ENCODE assay signal across 22 cellular contexts in genomic region chr9:97741947-97742346, GRCh38. TPM values are rescaled to one million over a fixed set of nuclear protein-coding genes. Genes with fewer than 3 reads are reported as not detected.
A peak's percentile ranks its signal among the peaks of the same experiment; 100 is the strongest.
DNase-seq lines count a peak whose midpoint lies in the region; ATAC-seq and TF ChIP-seq lines count a peak whose summit lies in the region.
"Had no signal": no experiment of that assay in that cellular context is flagged by ENCODE, and none has a peak within 500 bp of the region (broad histone marks: within the 10 kb centered on the region; RNA-seq: fewer than 3 reads in every experiment).

No MANE protein-coding gene starts in this region.

- H3K27ac ChIP-seq in ACC112 (ENCODE audit: low read depth, low read length) (no peak overlapping the region), HEK293 (ENCODE audit: extremely low read depth, low read depth, low read length) (no peak overlapping the region), epithelial cell of prostate (peak overlapping the region; percentile 68)
- H3K27ac ChIP-seq: HL-60, parathyroid adenoma, PC-9, spleen had no signal

- H3K4me3 Mint-ChIP-seq in naive thymus-derived CD8-positive, alpha-beta T cell: peak overlapping the region in 6 of 10 donors; percentile 30 to 81 (median 54)
- H3K4me3 Mint-ChIP-seq: activated CD4-positive, alpha-beta memory T cell treated with anti-CD3 and anti-CD28 coated beads for 36 hours; activated T-helper 1 cell treated with anti-CD3 and anti-CD28 coated beads, Interleukin-12 subunit alpha, Interleukin-12 subunit beta, Interleukin-2, Interleukin-4 antibody, amounts not matched to agents 30 ng/mL and 10 ng/mL and 1 ng/mL, durations not matched to agents 14 hours and 24 hours and 36 hours; natural killer cell treated with Interleukin-12 subunit alpha and Interleukin-12 subunit beta and Interleukin-15 and Interleukin-18, amount 100 ng/mL, for 72 hours had no signal

- H3K27ac Mint-ChIP-seq in naive thymus-derived CD8-positive, alpha-beta T cell: peak overlapping the region in 1 of 10 donors; percentile 77
- H3K27ac Mint-ChIP-seq: activated CD4-positive, alpha-beta memory T cell treated with anti-CD3 and anti-CD28 coated beads for 36 hours; activated T-helper 1 cell treated with anti-CD3 and anti-CD28 coated beads, Interleukin-12 subunit alpha, Interleukin-12 subunit beta, Interleukin-2, Interleukin-4 antibody, amounts not matched to agents 30 ng/mL and 10 ng/mL and 1 ng/mL, durations not matched to agents 14 hours and 24 hours and 36 hours; natural killer cell treated with Interleukin-12 subunit alpha and Interleukin-12 subunit beta and Interleukin-15 and Interleukin-18, amount 100 ng/mL, for 72 hours had no signal

- H3K4me1 Mint-ChIP-seq in naive thymus-derived CD8-positive, alpha-beta T cell: peaks cover 6 to 14% (median 10%) of the 10 kb centered on the region in 4 donors

- no peak overlapping the region for H2AFZ ChIP-seq in ACC112 (ENCODE audit: low read length, unreplicated experiment)
- H2AFZ ChIP-seq: PC-9 had no signal

- H3K36me3 Mint-ChIP-seq in naive thymus-derived CD8-positive, alpha-beta T cell: peaks cover 4 to 7% (median 6%) of the 10 kb centered on the region in 3 donors
- H3K36me3 Mint-ChIP-seq: activated CD4-positive, alpha-beta memory T cell treated with anti-CD3 and anti-CD28 coated beads for 36 hours had no signal

- POLR2A ChIA-PET in HEK293 (lab: Yijun Ruan, JAX): no interaction called here
- POLR2A ChIA-PET in naive thymus-derived CD8-positive, alpha-beta T cell (lab: Charles Lee): no interaction called here

- H3K4me1 ChIP-seq in ACC112 (ENCODE audit: control insufficient read depth, insufficient read depth, low read length, unreplicated experiment): peaks cover 7% of the 10 kb centered on the region
- no peaks in the 10 kb centered on the region for H3K4me1 ChIP-seq in HEK293 (ENCODE audit: control insufficient read depth, insufficient read depth, low read length)
- H3K4me1 ChIP-seq: BE2C, parathyroid adenoma had no signal

- peaks cover 89% of the 10 kb centered on the region for H3K27me3 ChIP-seq in ACC112 (ENCODE audit: insufficient read depth, low read length)
- H3K27me3 ChIP-seq: right atrium auricular region had no signal

- peaks cover 34 to 89% (median 67%) of the 10 kb centered on the region in 5 donors for H3K27me3 Mint-ChIP-seq in naive thymus-derived CD8-positive, alpha-beta T cell

- no peaks in the 10 kb centered on the region for H3K9me3 ChIP-seq in HEK293 (ENCODE audit: control insufficient read depth, insufficient read depth, low read depth, low read length)
- H3K9me3 ChIP-seq: BE2C had no signal

- peaks cover 0 to 17% (median 11%) of the 10 kb centered on the region in 9 donors for H3K9me3 Mint-ChIP-seq in naive thymus-derived CD8-positive, alpha-beta T cell
- H3K9me3 Mint-ChIP-seq: natural killer cell treated with Interleukin-12 subunit alpha and Interleukin-12 subunit beta and Interleukin-15 and Interleukin-18, amount 100 ng/mL, for 72 hours had no signal

- H3K36me3 ChIP-seq in ACC112 (ENCODE audit: insufficient read depth, low read length) (no peaks in the 10 kb centered on the region), HEK293 (ENCODE audit: control insufficient read depth in 2 of 2, insufficient read depth in 1 of 2, low read length in 2 of 2) (no peaks in the 10 kb centered on the region)
- H3K36me3 ChIP-seq: BE2C, right atrium auricular region, spleen had no signal

- no peak for DNase-seq in epithelial cell of prostate (ENCODE audit: low read depth, low spot score)
- DNase-seq in naive thymus-derived CD8-positive, alpha-beta T cell: no peak
- no peak for DNase-seq in epidermal melanocyte (ENCODE audit: insufficient read length, low spot score)
- DNase-seq in glomerular visceral epithelial cell (ENCODE audit: extremely low spot score): no peak
- DNase-seq in DMS153 treated with DMSO at 0.1 percent for 48 hours (lab: John Stamatoyannopoulos, UW; ENCODE audit: unreplicated experiment): no peak
- DNase-seq: ACHN, H7, MM.1S, NCI-H1105 treated with DMSO at 0.1 percent for 48 hours, NCI-H187 treated with DMSO at 0.1 percent for 48 hours, spleen had no signal

- no peaks in the 10 kb centered on the region for H3K79me2 ChIP-seq in ACC112 (ENCODE audit: control insufficient read depth, insufficient read depth, low read length, unreplicated experiment)
- H3K79me2 ChIP-seq: parathyroid adenoma had no signal

- peak overlapping the region; percentile 69; the same call in 1 of the 2 replicates for H3K4me3 ChIP-seq in ACC112 (ENCODE audit: low read depth, low read length)
- no peak overlapping the region for H3K4me3 ChIP-seq in HEK293 (ENCODE audit: low read depth, low read length)
- H3K4me3 ChIP-seq: PC-9 had no signal

- no peak for ATAC-seq in naive thymus-derived CD8-positive, alpha-beta T cell
- no peak for ATAC-seq in HG02973 (IDR thresholded peaks at IDR 0.05; ENCODE audit: unreplicated experiment)

- TF ChIP-seq CTCF in HEK293 (tag by site-specific recombination; IDR thresholded peaks at IDR 0.05): no peak

- CTCF ChIA-PET in HEK293 (lab: Yijun Ruan, JAX): interaction anchor here (0.5 kb wide), 1 partner anchor 40 kb away, joined by 6 read pairs; no protein-coding TSS in a partner anchor

TF ChIP-seq in HEK293, 187 proteins besides CTCF, POLR2A, EP300 and RAD21:
- TF ChIP-seq ZNF513 (tag by site-specific recombination; IDR thresholded peaks at IDR 0.05) (peak; percentile 90), ZNF121 (tag by site-specific recombination; IDR thresholded peaks at IDR 0.05) (no peak)
TF ChIP-seq in HEK293: peak in this region for 1.

RNA-seq across cellular contexts. Expression of gene XPA, which starts 44.8 kb away (rescaled TPM):
- 10 to 100 TPM; 22.2 to 25.9 TPM for total RNA-seq in naive thymus-derived CD8-positive, alpha-beta T cell
- polyA plus RNA-seq in naive thymus-derived CD8-positive, alpha-beta T cell: 10 to 100 TPM; 34.8 to 39.2 (median 35.1) TPM
